In the genomic region with DNA sequence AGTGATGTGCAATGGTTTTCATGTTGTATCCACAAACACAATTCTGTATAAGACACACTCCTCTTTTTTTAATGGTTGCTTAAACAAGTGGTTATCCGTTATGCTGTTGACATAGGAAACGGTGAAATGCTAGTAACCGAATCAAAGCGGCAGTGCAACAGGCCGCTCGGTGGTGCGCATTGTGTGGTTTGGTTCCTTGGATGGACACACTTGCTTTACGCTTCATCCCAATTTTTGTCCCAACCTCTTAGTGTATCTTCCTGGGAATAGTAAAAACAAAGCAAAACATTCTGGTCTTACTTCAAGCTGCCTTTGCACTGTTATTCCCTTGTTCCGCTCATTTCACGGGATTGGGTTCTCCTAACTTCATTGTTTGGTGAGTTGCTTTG, we compare ENCODE assay signal across 2 cellular contexts.
TF ChIP-seq lines count a peak whose summit lies in the region.

No MANE protein-coding gene starts in this region.

TF ChIP-seq in endothelial cell of umbilical vein, 7 proteins besides CTCF, POLR2A, EP300 and RAD21:
- TF ChIP-seq EZH2 (IDR thresholded peaks at IDR 0.05; ENCODE audit: borderline replicate concordance, low read depth, low read length, severe bottlenecking) (no peak), FOS (IDR thresholded peaks at IDR 0.05; ENCODE audit: borderline replicate concordance, insufficient read depth, low read length) (no peak), POLR2AphosphoS5 (IDR thresholded peaks at IDR 0.05; ENCODE audit: insufficient read depth, low read depth, low read length) (no peak), MYC (IDR thresholded peaks at IDR 0.05; ENCODE audit: low read depth, low read length) (no peak), GATA2 (IDR thresholded peaks at IDR 0.05; ENCODE audit: insufficient read depth, insufficient read length, low read depth, low read length) (no peak), JUN (IDR thresholded peaks at IDR 0.05; ENCODE audit: borderline replicate concordance, insufficient read depth, insufficient read length, low read depth) (no peak)
- TF ChIP-seq, protein P1, sequence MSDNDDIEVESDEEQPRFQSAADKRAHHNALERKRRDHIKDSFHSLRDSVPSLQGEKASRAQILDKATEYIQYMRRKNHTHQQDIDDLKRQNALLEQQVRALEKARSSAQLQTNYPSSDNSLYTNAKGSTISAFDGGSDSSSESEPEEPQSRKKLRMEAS (IDR thresholded peaks at IDR 0.05; ENCODE audit: insufficient read depth, insufficient read length): no peak

TF ChIP-seq in GM12891, 5 proteins besides CTCF, POLR2A, EP300 and RAD21:
- TF ChIP-seq POLR2AphosphoS5 (IDR thresholded peaks at IDR 0.05; ENCODE audit: low read depth, low read length) (no peak), SPI1 (IDR thresholded peaks at IDR 0.05; ENCODE audit: low read depth, low read length) (no peak), PAX5 (IDR thresholded peaks at IDR 0.05; ENCODE audit: insufficient read depth, low read length, severe bottlenecking) (no peak), TAF1 (IDR thresholded peaks at IDR 0.05; ENCODE audit: low read depth, low read length) (no peak), POU2F2 (IDR thresholded peaks at IDR 0.05; ENCODE audit: low read depth, low read length) (no peak)
